ENCODE assay signal across 9 cellular contexts in genomic region chr9:128886211-128886826, GRCh38. TPM values are rescaled to one million over a fixed set of nuclear protein-coding genes. Genes with fewer than 3 reads are reported as not detected.
DNase-seq lines count a peak whose midpoint lies in the region; ATAC-seq and TF ChIP-seq lines count a peak whose summit lies in the region.
"Had no signal": no experiment of that assay in that cellular context is flagged by ENCODE, and none has a peak within 500 bp of the region (broad histone marks: within the 10 kb centered on the region; RNA-seq: fewer than 3 reads in every experiment).

No MANE protein-coding gene starts in this region.

- no peaks in the 10 kb centered on the region for H3K9me3 Mint-ChIP-seq in activated CD4-positive, alpha-beta T cell treated with anti-CD3 and anti-CD28 coated beads, Interleukin-2, amount 10 ng/mL, durations not matched to agents 7 days and 5 days

- H3K27ac Mint-ChIP-seq in activated CD4-positive, alpha-beta T cell treated with anti-CD3 and anti-CD28 coated beads, Interleukin-2, amount 10 ng/mL, durations not matched to agents 7 days and 5 days, result peak overlapping the region; percentile 31

- H3K9me3 ChIP-seq in smooth muscle cell (replicated peaks; ENCODE audit: low read depth), result no peaks in the 10 kb centered on the region
- H3K9me3 ChIP-seq: neutrophil had no signal

- H3K9ac ChIP-seq in smooth muscle cell (ENCODE audit: low read depth), result no peak overlapping the region

- peak overlapping the region; percentile 26 for H3K27ac ChIP-seq in cingulate gyrus (ENCODE audit: low read depth, low read length)
- peak overlapping the region; percentile 73 for H3K27ac ChIP-seq in smooth muscle cell (ENCODE audit: low read depth)
- H3K27ac ChIP-seq: neutrophil had no signal

- no peaks in the 10 kb centered on the region for H3K36me3 ChIP-seq in smooth muscle cell (ENCODE audit: low read depth)

- no peak for DNase-seq in activated CD4-positive, alpha-beta T cell treated with anti-CD3 and anti-CD28 coated beads, Interleukin-2, amount 10 ng/mL, durations not matched to agents 7 days and 5 days
- DNase-seq in activated CD4-positive, alpha-beta T cell treated with anti-CD3 and anti-CD28 coated beads, Interleukin-2, amount 50 U/mL, for 48 hours, result no peak
- DNase-seq in smooth muscle cell (lab: John Stamatoyannopoulos, UW; ENCODE audit: unreplicated experiment) (no peak), glomerular visceral epithelial cell (ENCODE audit: extremely low spot score) (no peak)
- DNase-seq: activated effector memory CD4-positive, alpha-beta T cell treated with anti-CD3 and anti-CD28 coated beads, Interleukin-2, amount 50 U/mL, for 16 hours; NCI-H2081 treated with DMSO at 0.1 percent for 48 hours had no signal

- peaks cover 92% of the 10 kb centered on the region for H3K79me2 ChIP-seq in smooth muscle cell (ENCODE audit: low read depth)

- peaks cover 60% of the 10 kb centered on the region for H3K36me3 Mint-ChIP-seq in activated CD4-positive, alpha-beta T cell treated with anti-CD3 and anti-CD28 coated beads, Interleukin-2, amount 10 ng/mL, durations not matched to agents 7 days and 5 days (ENCODE audit: low read depth)

- ATAC-seq in GM18867 (IDR thresholded peaks at IDR 0.05; ENCODE audit: unreplicated experiment), result no peak

- H3K27me3 ChIP-seq in smooth muscle cell (ENCODE audit: low read depth), result no peaks in the 10 kb centered on the region
- H3K27me3 ChIP-seq: neutrophil had no signal

- POLR2A ChIA-PET in activated CD4-positive, alpha-beta T cell treated with anti-CD3 and anti-CD28 coated beads, Interleukin-2, amount 10 ng/mL, durations not matched to agents 7 days and 5 days (lab: Charles Lee), result no interaction called here

- H3K4me2 ChIP-seq in smooth muscle cell, result no peak overlapping the region

- H3K4me1 Mint-ChIP-seq in activated CD4-positive, alpha-beta T cell treated with anti-CD3 and anti-CD28 coated beads, Interleukin-2, amount 10 ng/mL, durations not matched to agents 7 days and 5 days, result peaks cover 60% of the 10 kb centered on the region

- peaks cover 12% of the 10 kb centered on the region for H3K4me1 ChIP-seq in smooth muscle cell (ENCODE audit: low read depth)

- peaks cover 80% of the 10 kb centered on the region for H4K20me1 ChIP-seq in smooth muscle cell (ENCODE audit: low read depth)

- H3F3A ChIP-seq in smooth muscle cell (ENCODE audit: low read depth), result peaks cover 3% of the 10 kb centered on the region

- WGBS in smooth muscle cell (ENCODE audit: low lambda C conversion rate), result 26% methylated on average over 12 of the region's 12 CpGs

- TF ChIP-seq CTCF in smooth muscle cell (IDR thresholded peaks at IDR 0.05; ENCODE audit: borderline replicate concordance, insufficient read depth, poor library complexity, severe bottlenecking), result no peak

- H3K27me3 Mint-ChIP-seq in activated CD4-positive, alpha-beta T cell treated with anti-CD3 and anti-CD28 coated beads, Interleukin-2, amount 10 ng/mL, durations not matched to agents 7 days and 5 days, result no peaks in the 10 kb centered on the region

- no peak overlapping the region for H2AFZ ChIP-seq in smooth muscle cell (ENCODE audit: low read depth)

- H3K4me3 Mint-ChIP-seq in activated CD4-positive, alpha-beta T cell treated with anti-CD3 and anti-CD28 coated beads, Interleukin-2, amount 10 ng/mL, durations not matched to agents 7 days and 5 days, result no peak overlapping the region

- CTCF ChIA-PET in activated CD4-positive, alpha-beta T cell treated with anti-CD3 and anti-CD28 coated beads, Interleukin-2, amount 10 ng/mL, durations not matched to agents 7 days and 5 days (lab: Charles Lee), result interaction anchor here (0.5 kb wide), 1 partner anchor 38 kb away, joined by 3 read pairs; no protein-coding TSS in a partner anchor

- no peak overlapping the region for H3K4me3 ChIP-seq in smooth muscle cell

RNA-seq across cellular contexts. Expression of gene LRRC8A, which starts 4.4 kb away (rescaled TPM):
- 10 to 100 TPM; 42.4 to 48.0 TPM for total RNA-seq in activated CD4-positive, alpha-beta T cell treated with anti-CD3 and anti-CD28 coated beads, Interleukin-2, amount 10 ng/mL, durations not matched to agents 7 days and 5 days
- total RNA-seq in smooth muscle cell, result 44.9 and 50.1 TPM in 2 replicates
- 48.6 and 58.3 TPM in 2 replicates for polyA plus RNA-seq in smooth muscle cell

RNA-seq across cellular contexts. Expression of gene KYAT1, which starts 4.6 kb away (rescaled TPM):
- 10 to 100 TPM; 15.2 to 17.7 TPM for total RNA-seq in activated CD4-positive, alpha-beta T cell treated with anti-CD3 and anti-CD28 coated beads, Interleukin-2, amount 10 ng/mL, durations not matched to agents 7 days and 5 days
- total RNA-seq in smooth muscle cell, result 3.1 and 10.2 TPM in 2 replicates
- 7.7 and 9.3 TPM in 2 replicates for polyA plus RNA-seq in smooth muscle cell

RNA-seq across cellular contexts. Expression of gene PHYHD1, which starts 34.5 kb away (rescaled TPM):
- total RNA-seq in activated CD4-positive, alpha-beta T cell treated with anti-CD3 and anti-CD28 coated beads, Interleukin-2, amount 10 ng/mL, durations not matched to agents 7 days and 5 days, result 1 to 10 TPM; 1.2 to 2.2 TPM
- 7.3 and 17.3 TPM in 2 replicates for total RNA-seq in smooth muscle cell
- polyA plus RNA-seq in smooth muscle cell, result 30.5 and 37.6 TPM in 2 replicates

RNA-seq across cellular contexts. Expression of gene SPOUT1, which starts 56.7 kb away (rescaled TPM):
- 10 to 100 TPM; 60.5 to 75.0 TPM for total RNA-seq in activated CD4-positive, alpha-beta T cell treated with anti-CD3 and anti-CD28 coated beads, Interleukin-2, amount 10 ng/mL, durations not matched to agents 7 days and 5 days
- total RNA-seq in smooth muscle cell, result 6.2 and 8.7 TPM in 2 replicates
- 44.8 and 50.4 TPM in 2 replicates for polyA plus RNA-seq in smooth muscle cell
